Comparison of ENCODE assay signal across 1 cellular context in the genomic region with DNA sequence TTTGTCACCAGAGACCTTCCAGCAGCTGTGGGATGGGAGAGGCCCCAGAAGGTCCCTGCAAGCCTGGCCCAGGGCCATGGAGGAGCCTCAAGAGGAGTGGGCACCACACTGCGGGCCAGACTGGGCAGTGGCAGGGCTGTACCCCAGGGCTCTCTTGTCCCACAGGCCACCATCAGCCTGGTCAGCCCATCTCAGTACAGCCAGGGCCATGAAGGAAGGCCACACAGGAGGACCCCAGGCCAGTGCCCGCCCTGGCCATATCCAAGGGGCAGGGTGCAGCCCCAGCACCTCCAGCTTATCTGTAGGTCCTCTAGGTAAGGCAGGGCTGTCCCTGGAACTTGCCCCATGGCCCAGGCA.
TF ChIP-seq lines count a peak whose summit lies in the region.

No MANE protein-coding gene starts in this region.

TF ChIP-seq in IMR-90, 13 proteins besides CTCF, POLR2A, EP300 and RAD21:
- TF ChIP-seq, protein P1, sequence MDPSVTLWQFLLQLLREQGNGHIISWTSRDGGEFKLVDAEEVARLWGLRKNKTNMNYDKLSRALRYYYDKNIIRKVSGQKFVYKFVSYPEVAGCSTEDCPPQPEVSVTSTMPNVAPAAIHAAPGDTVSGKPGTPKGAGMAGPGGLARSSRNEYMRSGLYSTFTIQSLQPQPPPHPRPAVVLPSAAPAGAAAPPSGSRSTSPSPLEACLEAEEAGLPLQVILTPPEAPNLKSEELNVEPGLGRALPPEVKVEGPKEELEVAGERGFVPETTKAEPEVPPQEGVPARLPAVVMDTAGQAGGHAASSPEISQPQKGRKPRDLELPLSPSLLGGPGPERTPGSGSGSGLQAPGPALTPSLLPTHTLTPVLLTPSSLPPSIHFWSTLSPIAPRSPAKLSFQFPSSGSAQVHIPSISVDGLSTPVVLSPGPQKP (IDR thresholded peaks at IDR 0.05; ENCODE audit: borderline replicate concordance, low read depth, low read length) = no peak
- TF ChIP-seq, protein P2, sequence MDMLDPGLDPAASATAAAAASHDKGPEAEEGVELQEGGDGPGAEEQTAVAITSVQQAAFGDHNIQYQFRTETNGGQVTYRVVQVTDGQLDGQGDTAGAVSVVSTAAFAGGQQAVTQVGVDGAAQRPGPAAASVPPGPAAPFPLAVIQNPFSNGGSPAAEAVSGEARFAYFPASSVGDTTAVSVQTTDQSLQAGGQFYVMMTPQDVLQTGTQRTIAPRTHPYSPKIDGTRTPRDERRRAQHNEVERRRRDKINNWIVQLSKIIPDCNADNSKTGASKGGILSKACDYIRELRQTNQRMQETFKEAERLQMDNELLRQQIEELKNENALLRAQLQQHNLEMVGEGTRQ (IDR thresholded peaks at IDR 0.05; ENCODE audit: low read depth, low read length) = no peak
- TF ChIP-seq NFE2L2 (IDR thresholded peaks at IDR 0.05; ENCODE audit: low read depth, low read length) = no peak
- no peak for TF ChIP-seq CEBPB (IDR thresholded peaks at IDR 0.05; ENCODE audit: low read depth, low read length)
- no peak for TF ChIP-seq MAFK (IDR thresholded peaks at IDR 0.05; ENCODE audit: low read depth, low read length)
- TF ChIP-seq SMC3 (IDR thresholded peaks at IDR 0.05; ENCODE audit: low read depth, low read length) = no peak
- no peak for TF ChIP-seq MXI1 (IDR thresholded peaks at IDR 0.05; ENCODE audit: borderline replicate concordance, low read depth, low read length)
- no peak for TF ChIP-seq RCOR1 (IDR thresholded peaks at IDR 0.05; ENCODE audit: insufficient replicate concordance, low read length)
